In genomic region chr5:137660349-137660817, GRCh38 we compare ENCODE assay signal across 8 cellular contexts.
DNase-seq lines count a peak whose midpoint lies in the region; ATAC-seq, FAIRE-seq and TF ChIP-seq lines count a peak whose summit lies in the region.

No MANE protein-coding gene starts in this region.

- H3K4me3 Mint-ChIP-seq in nephron, result no peak overlapping the region

- H3K36me3 Mint-ChIP-seq in nephron (ENCODE audit: low read depth), result no peaks in the 10 kb centered on the region

- no peaks in the 10 kb centered on the region for H3K9me3 ChIP-seq in OCI-LY1 (ENCODE audit: low read length)
- H3K9me3 ChIP-seq in esophagus squamous epithelium, result no peaks in the 10 kb centered on the region

- peak; percentile 36 for FAIRE-seq in HTR-8/SVneo (lab: Jason Lieb, UNC)

- H3K27ac Mint-ChIP-seq in nephron, result no peak overlapping the region

- TF ChIP-seq CTCF in OCI-LY1 (IDR thresholded peaks at IDR 0.05; ENCODE audit: low read length) (peak; percentile 75), esophagus squamous epithelium (IDR thresholded peaks at IDR 0.05) (peak; percentile 54 to 81 (median 74)), nephron (IDR thresholded peaks at IDR 0.05; ENCODE audit: unreplicated experiment in 3 of 3) (peak; percentile 70 to 72 (median 71))

- peak; percentile 92 for ATAC-seq in GM21390 (IDR thresholded peaks at IDR 0.05; ENCODE audit: unreplicated experiment)

- no peaks in the 10 kb centered on the region for H3K27me3 Mint-ChIP-seq in nephron (ENCODE audit: low read depth)

- no peak for TF ChIP-seq POLR2A in esophagus squamous epithelium (IDR thresholded peaks at IDR 0.05)

- H3K4me1 ChIP-seq in OCI-LY1 (ENCODE audit: insufficient read depth, low read length, severe bottlenecking) (no peaks in the 10 kb centered on the region), esophagus squamous epithelium (peaks cover 0 to 25% (median 8%) of the 10 kb centered on the region in 3 donors)

- no peaks in the 10 kb centered on the region for H3K9me2 ChIP-seq in OCI-LY1 (ENCODE audit: low read depth, low read length)

- no peaks in the 10 kb centered on the region for H3K9me3 Mint-ChIP-seq in nephron

- H3K27me3 ChIP-seq in OCI-LY1 (ENCODE audit: insufficient read depth, low read length) (no peaks in the 10 kb centered on the region), esophagus squamous epithelium (no peaks in the 10 kb centered on the region)

- H3K4me2 ChIP-seq in OCI-LY1 (ENCODE audit: low read length), result no peak overlapping the region

- H3K4me1 Mint-ChIP-seq in nephron, result peaks cover 21% of the 10 kb centered on the region

- no peak overlapping the region for H3K9ac ChIP-seq in OCI-LY1 (ENCODE audit: low read length)

- 6 to 23% methylated on average over 3 to 5 of the region's 6 CpGs for WGBS in esophagus squamous epithelium, 2 donors

- no peak overlapping the region for H2AFZ ChIP-seq in OCI-LY1 (ENCODE audit: low read length)

- no peaks in the 10 kb centered on the region for H3F3A ChIP-seq in OCI-LY1 (ENCODE audit: insufficient read depth, low read length)

- H3K27ac ChIP-seq in OCI-LY1 (ENCODE audit: low read depth, low read length, poor library complexity, severe bottlenecking) (no peak overlapping the region), esophagus squamous epithelium (no peak overlapping the region)

- DNase-seq in DMS 273 (lab: John Stamatoyannopoulos, UW; ENCODE audit: unreplicated experiment) (peak; percentile 87), HTR-8/SVneo (ENCODE audit: insufficient read length, low spot score) (peak; percentile 61), activated T-cell treated with anti-CD3 and anti-CD28 coated beads for 4 hours (peak; percentile 66), esophagus squamous epithelium (lab: John Stamatoyannopoulos, UW) (peak; percentile 7)
- peak; percentile 40 for DNase-seq in stimulated activated naive CD4-positive, alpha-beta T cell treated with Interleukin-2 at 50 U/mL for 16 hours (lab: John Stamatoyannopoulos, UW)

- H4K20me1 ChIP-seq in OCI-LY1 (ENCODE audit: insufficient read depth, low read length), result no peaks in the 10 kb centered on the region

- H3K36me3 ChIP-seq in OCI-LY1 (ENCODE audit: insufficient read depth, low read length) (no peaks in the 10 kb centered on the region), esophagus squamous epithelium (peaks cover 0 to 12% (median 0%) of the 10 kb centered on the region in 3 donors)

- H3K4me3 ChIP-seq in OCI-LY1 (ENCODE audit: low read depth, low read length, poor library complexity, severe bottlenecking) (no peak overlapping the region), esophagus squamous epithelium (no peak overlapping the region)

- intact Hi-C loops in esophagus squamous epithelium (cut with DNase I), result loop anchor here (2.0 kb wide), 1 partner anchor 84 kb away; no protein-coding TSS in a partner anchor

- H3K79me2 ChIP-seq in OCI-LY1 (ENCODE audit: insufficient read depth, low read length), result no peaks in the 10 kb centered on the region

Comparison
In these comparisons a context has a peak if more than half of its experiments do, and no peak if none do; other contexts are left out.
1. DNase-seq: peak in every context shown above with its lines; median percentile 87 in DMS 273; 66 in activated T-cell treated with anti-CD3 and anti-CD28 coated beads for 4 hours; 61 in HTR-8/SVneo; 40 in stimulated activated naive CD4-positive, alpha-beta T cell treated with Interleukin-2 at 50 U/mL for 16 hours; 7 in esophagus squamous epithelium.